ENCODE assay signal across 17 cellular contexts in genomic region chr1:153643100-153643499, GRCh38. TPM values are rescaled to one million over a fixed set of nuclear protein-coding genes. Genes with fewer than 3 reads are reported as not detected.
DNase-seq lines count a peak whose midpoint lies in the region; ATAC-seq and TF ChIP-seq lines count a peak whose summit lies in the region.
"Had no signal": no experiment of that assay in that cellular context is flagged by ENCODE, and none has a peak within 500 bp of the region (broad histone marks: within the 10 kb centered on the region; RNA-seq: fewer than 3 reads in every experiment).

No MANE protein-coding gene starts in this region.

- peaks cover 88% of the 10 kb centered on the region for H3K36me3 Mint-ChIP-seq in CD8-positive, alpha-beta T cell
- peaks cover 13% of the 10 kb centered on the region for H3K36me3 Mint-ChIP-seq in T-helper 17 cell (ENCODE audit: low read depth)
- H3K36me3 Mint-ChIP-seq in nephron progenitor cell (ENCODE audit: low read depth) = peaks cover 79% of the 10 kb centered on the region

- peaks cover 64% of the 10 kb centered on the region for H3K36me3 ChIP-seq in CD8-positive, alpha-beta T cell (ENCODE audit: insufficient read depth, low read length)

- peaks cover 50% of the 10 kb centered on the region for H3K4me1 ChIP-seq in CD8-positive, alpha-beta T cell (ENCODE audit: insufficient read depth, low read length)

- POLR2A ChIA-PET in CD8-positive, alpha-beta T cell (lab: Charles Lee) = interaction anchor here (4.1 kb wide), 1 partner anchor 9 kb away, joined by 27 read pairs; the partner anchor contains the start of gene CHTOP

- no peaks in the 10 kb centered on the region for H3K27me3 ChIP-seq in CD8-positive, alpha-beta T cell (ENCODE audit: insufficient read depth, low read length)
- H3K27me3 ChIP-seq: pancreas had no signal

- intact Hi-C loops in CD8-positive, alpha-beta T cell (cut with DNase I, micrococcal nuclease) = no loop called here

- H3K4me3 Mint-ChIP-seq in CD8-positive, alpha-beta T cell = no peak overlapping the region
- H3K4me3 Mint-ChIP-seq in T-helper 17 cell (no peak overlapping the region), nephron progenitor cell (no peak overlapping the region)
- H3K4me3 Mint-ChIP-seq: type B pancreatic cell had no signal

- no peaks in the 10 kb centered on the region for H3K9me3 Mint-ChIP-seq in CD8-positive, alpha-beta T cell
- H3K9me3 Mint-ChIP-seq in nephron progenitor cell = no peaks in the 10 kb centered on the region
- H3K9me3 Mint-ChIP-seq: type B pancreatic cell had no signal

- no peaks in the 10 kb centered on the region for H3K27me3 Mint-ChIP-seq in CD8-positive, alpha-beta T cell (ENCODE audit: low read depth)
- H3K27me3 Mint-ChIP-seq in T-helper 17 cell (no peaks in the 10 kb centered on the region), nephron progenitor cell (ENCODE audit: low read depth, poor library complexity) (no peaks in the 10 kb centered on the region)
- H3K27me3 Mint-ChIP-seq: type B pancreatic cell had no signal

- peak overlapping the region; percentile 86 for H3K27ac Mint-ChIP-seq in CD8-positive, alpha-beta T cell
- H3K27ac Mint-ChIP-seq in T-helper 17 cell (peak overlapping the region; percentile 82), nephron progenitor cell (peak overlapping the region; percentile 52)
- H3K27ac Mint-ChIP-seq: type B pancreatic cell had no signal

- H3K27ac ChIP-seq in CD8-positive, alpha-beta T cell (ENCODE audit: low read depth, low read length) = no peak overlapping the region
- H3K27ac ChIP-seq: KMS-11, SK-N-MC had no signal

- CTCF ChIA-PET in CD8-positive, alpha-beta T cell (lab: Charles Lee) = interaction anchor here (1.6 to 1.7 kb wide), 2 partner anchors 8 to 10 kb away, joined by 5 to 7 read pairs; no protein-coding TSS in a partner anchor

- no peak for ATAC-seq in CD8-positive, alpha-beta T cell
- ATAC-seq in T-helper 17 cell = no peak
- ATAC-seq: left colon, Panc1, pancreas had no signal

- TF ChIP-seq CTCF in CD8-positive, alpha-beta T cell (IDR thresholded peaks at IDR 0.05) = no peak
- TF ChIP-seq CTCF in nephron progenitor cell (IDR thresholded peaks at IDR 0.05) = no peak

- DNase-seq in CD8-positive, alpha-beta T cell = no peak
- DNase-seq in T-helper 17 cell (no peak), nephron progenitor cell (no peak), OCI-M1 (lab: John Stamatoyannopoulos, UW) (no peak), NCI-H524 (lab: John Stamatoyannopoulos, UW) (no peak)
- DNase-seq: activated CD4-positive, alpha-beta T cell treated with anti-CD3 and anti-CD28 coated beads for 4 hours; left colon; NCI-H1105 treated with DMSO at 0.1 percent for 48 hours; NCI-H82; small intestine; stimulated activated CD4-positive, alpha-beta T cell treated with anti-CD3 and anti-CD28 coated beads, Interleukin-4, amount 100 ng/mL, for 4 hours had no signal

- peaks cover 76% of the 10 kb centered on the region for H3K4me1 Mint-ChIP-seq in CD8-positive, alpha-beta T cell (ENCODE audit: low read depth)
- peaks cover 39% of the 10 kb centered on the region for H3K4me1 Mint-ChIP-seq in T-helper 17 cell
- peaks cover 37% of the 10 kb centered on the region for H3K4me1 Mint-ChIP-seq in nephron progenitor cell

- no peak overlapping the region for H3K4me3 ChIP-seq in CD8-positive, alpha-beta T cell (ENCODE audit: low read depth, low read length)
- H3K4me3 ChIP-seq: pancreas, SK-N-MC had no signal

- H3K9me3 ChIP-seq in CD8-positive, alpha-beta T cell (ENCODE audit: low read length) = no peaks in the 10 kb centered on the region
- no peaks in the 10 kb centered on the region for H3K9me3 ChIP-seq in T-helper 17 cell (ENCODE audit: control insufficient read depth, low read length, poor library complexity, severe bottlenecking)
- H3K9me3 ChIP-seq: pancreas had no signal

RNA-seq across cellular contexts. Expression of gene CHTOP, which starts 9.2 kb away (rescaled TPM):
- 10 to 100 TPM; 79.1 to 81.2 TPM for total RNA-seq in CD8-positive, alpha-beta T cell
- total RNA-seq in T-helper 17 cell = 10 to 100 TPM; 82.0 to 82.4 TPM

RNA-seq across cellular contexts. Expression of gene S100A1, which starts 14.9 kb away (rescaled TPM):
- not detected for total RNA-seq in CD8-positive, alpha-beta T cell
- not detected for total RNA-seq in T-helper 17 cell
- total RNA-seq: fibroblast of villous mesenchyme had no signal

RNA-seq across cellular contexts. Expression of gene SNAPIN, which starts 15.4 kb away (rescaled TPM):
- 1 to 10 TPM; 6.1 to 6.5 TPM for total RNA-seq in CD8-positive, alpha-beta T cell
- 10 to 100 TPM; 17.6 to 18.2 TPM for total RNA-seq in T-helper 17 cell

RNA-seq across cellular contexts. Expression of gene S100A13, which starts 15.8 kb away (rescaled TPM):
- 1 to 10 TPM; 3.9 to 4.9 TPM for total RNA-seq in CD8-positive, alpha-beta T cell
- total RNA-seq in T-helper 17 cell = 1 to 10 TPM; 3.1 to 4.6 TPM

RNA-seq across cellular contexts. Expression of gene S100A14, which starts 27.0 kb away (rescaled TPM):
- not detected for total RNA-seq in CD8-positive, alpha-beta T cell
- not detected for total RNA-seq in T-helper 17 cell
- total RNA-seq: fibroblast of villous mesenchyme had no signal
